ENCODE assay signal across 1 cellular context in the genomic region with DNA sequence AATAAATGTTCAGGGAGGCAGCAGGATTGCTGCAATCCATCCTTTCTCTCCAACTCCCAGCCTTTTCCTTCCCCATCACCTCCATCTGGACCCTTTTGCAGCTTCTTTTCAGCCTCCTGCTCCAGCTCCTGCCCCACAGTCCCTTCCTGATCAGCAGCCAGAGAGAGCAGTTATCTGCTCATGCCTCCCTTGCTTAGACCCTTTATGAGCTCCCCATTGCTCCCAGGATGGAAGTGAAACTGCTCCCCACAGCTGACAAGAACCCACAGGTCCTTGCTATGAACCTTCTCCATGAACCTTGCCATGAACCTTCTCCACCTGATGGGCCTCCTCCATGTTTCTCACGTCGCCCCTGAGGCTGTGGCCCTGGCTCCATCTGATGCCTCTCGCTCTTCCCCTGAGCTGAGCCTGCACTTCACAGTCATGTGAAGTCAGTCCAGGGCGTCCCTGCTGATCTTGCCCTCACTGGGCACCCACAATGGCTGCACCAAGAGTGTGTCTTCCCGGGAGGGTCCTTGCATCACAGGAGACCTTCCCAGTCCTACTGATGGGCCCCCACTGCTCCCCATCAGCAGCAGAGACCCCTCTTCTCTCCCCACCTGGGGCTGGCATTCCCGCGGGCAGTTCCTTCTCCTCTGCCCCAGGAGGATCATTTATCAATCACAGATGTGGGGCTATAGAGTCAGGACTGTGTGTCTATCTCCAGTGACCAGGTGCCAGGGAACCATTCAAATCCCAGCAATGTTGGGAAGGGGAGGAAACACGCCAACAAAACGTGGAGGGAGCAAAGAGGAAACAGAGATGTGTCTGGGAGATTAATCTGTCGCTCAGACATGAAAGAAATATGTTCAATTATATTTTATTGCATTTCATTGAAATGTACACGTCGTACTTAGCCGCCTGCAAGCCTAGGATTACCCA.
TF ChIP-seq lines count a peak whose summit lies in the region.

No MANE protein-coding gene starts in this region.

TF ChIP-seq in K562, 482 proteins besides CTCF, POLR2A, EP300 and RAD21 (continued from another document):
- TF ChIP-seq, protein P1, sequence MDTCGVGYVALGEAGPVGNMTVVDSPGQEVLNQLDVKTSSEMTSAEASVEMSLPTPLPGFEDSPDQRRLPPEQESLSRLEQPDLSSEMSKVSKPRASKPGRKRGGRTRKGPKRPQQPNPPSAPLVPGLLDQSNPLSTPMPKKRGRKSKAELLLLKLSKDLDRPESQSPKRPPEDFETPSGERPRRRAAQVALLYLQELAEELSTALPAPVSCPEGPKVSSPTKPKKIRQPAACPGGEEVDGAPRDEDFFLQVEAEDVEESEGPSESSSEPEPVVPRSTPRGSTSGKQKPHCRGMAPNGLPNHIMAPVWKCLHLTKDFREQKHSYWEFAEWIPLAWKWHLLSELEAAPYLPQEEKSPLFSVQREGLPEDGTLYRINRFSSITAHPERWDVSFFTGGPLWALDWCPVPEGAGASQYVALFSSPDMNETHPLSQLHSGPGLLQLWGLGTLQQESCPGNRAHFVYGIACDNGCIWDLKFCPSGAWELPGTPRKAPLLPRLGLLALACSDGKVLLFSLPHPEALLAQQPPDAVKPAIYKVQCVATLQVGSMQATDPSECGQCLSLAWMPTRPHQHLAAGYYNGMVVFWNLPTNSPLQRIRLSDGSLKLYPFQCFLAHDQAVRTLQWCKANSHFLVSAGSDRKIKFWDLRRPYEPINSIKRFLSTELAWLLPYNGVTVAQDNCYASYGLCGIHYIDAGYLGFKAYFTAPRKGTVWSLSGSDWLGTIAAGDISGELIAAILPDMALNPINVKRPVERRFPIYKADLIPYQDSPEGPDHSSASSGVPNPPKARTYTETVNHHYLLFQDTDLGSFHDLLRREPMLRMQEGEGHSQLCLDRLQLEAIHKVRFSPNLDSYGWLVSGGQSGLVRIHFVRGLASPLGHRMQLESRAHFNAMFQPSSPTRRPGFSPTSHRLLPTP (IDR thresholded peaks at IDR 0.05; ENCODE audit: borderline replicate concordance, extremely low read depth, insufficient read length): no peak
- TF ChIP-seq RFX7 (CRISPR knock-in tag; IDR thresholded peaks at IDR 0.05) (no peak), MYNN (IDR thresholded peaks at IDR 0.05) (no peak), MYNN (CRISPR knock-in tag; IDR thresholded peaks at IDR 0.05) (no peak), ELF4 (CRISPR knock-in tag; IDR thresholded peaks at IDR 0.05) (no peak), TOE1 (IDR thresholded peaks at IDR 0.05; ENCODE audit: borderline replicate concordance) (no peak), TOE1 (CRISPR knock-in tag; IDR thresholded peaks at IDR 0.05; ENCODE audit: borderline replicate concordance, low read depth) (no peak), RBM15 (IDR thresholded peaks at IDR 0.05; ENCODE audit: insufficient read depth, low read length) (no peak), ZNF431 (CRISPR knock-in tag; IDR thresholded peaks at IDR 0.05) (no peak), ZBTB17 (CRISPR knock-in tag; IDR thresholded peaks at IDR 0.05) (no peak)
- TF ChIP-seq, protein P2, sequence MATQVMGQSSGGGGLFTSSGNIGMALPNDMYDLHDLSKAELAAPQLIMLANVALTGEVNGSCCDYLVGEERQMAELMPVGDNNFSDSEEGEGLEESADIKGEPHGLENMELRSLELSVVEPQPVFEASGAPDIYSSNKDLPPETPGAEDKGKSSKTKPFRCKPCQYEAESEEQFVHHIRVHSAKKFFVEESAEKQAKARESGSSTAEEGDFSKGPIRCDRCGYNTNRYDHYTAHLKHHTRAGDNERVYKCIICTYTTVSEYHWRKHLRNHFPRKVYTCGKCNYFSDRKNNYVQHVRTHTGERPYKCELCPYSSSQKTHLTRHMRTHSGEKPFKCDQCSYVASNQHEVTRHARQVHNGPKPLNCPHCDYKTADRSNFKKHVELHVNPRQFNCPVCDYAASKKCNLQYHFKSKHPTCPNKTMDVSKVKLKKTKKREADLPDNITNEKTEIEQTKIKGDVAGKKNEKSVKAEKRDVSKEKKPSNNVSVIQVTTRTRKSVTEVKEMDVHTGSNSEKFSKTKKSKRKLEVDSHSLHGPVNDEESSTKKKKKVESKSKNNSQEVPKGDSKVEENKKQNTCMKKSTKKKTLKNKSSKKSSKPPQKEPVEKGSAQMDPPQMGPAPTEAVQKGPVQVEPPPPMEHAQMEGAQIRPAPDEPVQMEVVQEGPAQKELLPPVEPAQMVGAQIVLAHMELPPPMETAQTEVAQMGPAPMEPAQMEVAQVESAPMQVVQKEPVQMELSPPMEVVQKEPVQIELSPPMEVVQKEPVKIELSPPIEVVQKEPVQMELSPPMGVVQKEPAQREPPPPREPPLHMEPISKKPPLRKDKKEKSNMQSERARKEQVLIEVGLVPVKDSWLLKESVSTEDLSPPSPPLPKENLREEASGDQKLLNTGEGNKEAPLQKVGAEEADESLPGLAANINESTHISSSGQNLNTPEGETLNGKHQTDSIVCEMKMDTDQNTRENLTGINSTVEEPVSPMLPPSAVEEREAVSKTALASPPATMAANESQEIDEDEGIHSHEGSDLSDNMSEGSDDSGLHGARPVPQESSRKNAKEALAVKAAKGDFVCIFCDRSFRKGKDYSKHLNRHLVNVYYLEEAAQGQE (CRISPR knock-in tag; IDR thresholded peaks at IDR 0.05; ENCODE audit: low read depth): no peak
- TF ChIP-seq, protein P3, sequence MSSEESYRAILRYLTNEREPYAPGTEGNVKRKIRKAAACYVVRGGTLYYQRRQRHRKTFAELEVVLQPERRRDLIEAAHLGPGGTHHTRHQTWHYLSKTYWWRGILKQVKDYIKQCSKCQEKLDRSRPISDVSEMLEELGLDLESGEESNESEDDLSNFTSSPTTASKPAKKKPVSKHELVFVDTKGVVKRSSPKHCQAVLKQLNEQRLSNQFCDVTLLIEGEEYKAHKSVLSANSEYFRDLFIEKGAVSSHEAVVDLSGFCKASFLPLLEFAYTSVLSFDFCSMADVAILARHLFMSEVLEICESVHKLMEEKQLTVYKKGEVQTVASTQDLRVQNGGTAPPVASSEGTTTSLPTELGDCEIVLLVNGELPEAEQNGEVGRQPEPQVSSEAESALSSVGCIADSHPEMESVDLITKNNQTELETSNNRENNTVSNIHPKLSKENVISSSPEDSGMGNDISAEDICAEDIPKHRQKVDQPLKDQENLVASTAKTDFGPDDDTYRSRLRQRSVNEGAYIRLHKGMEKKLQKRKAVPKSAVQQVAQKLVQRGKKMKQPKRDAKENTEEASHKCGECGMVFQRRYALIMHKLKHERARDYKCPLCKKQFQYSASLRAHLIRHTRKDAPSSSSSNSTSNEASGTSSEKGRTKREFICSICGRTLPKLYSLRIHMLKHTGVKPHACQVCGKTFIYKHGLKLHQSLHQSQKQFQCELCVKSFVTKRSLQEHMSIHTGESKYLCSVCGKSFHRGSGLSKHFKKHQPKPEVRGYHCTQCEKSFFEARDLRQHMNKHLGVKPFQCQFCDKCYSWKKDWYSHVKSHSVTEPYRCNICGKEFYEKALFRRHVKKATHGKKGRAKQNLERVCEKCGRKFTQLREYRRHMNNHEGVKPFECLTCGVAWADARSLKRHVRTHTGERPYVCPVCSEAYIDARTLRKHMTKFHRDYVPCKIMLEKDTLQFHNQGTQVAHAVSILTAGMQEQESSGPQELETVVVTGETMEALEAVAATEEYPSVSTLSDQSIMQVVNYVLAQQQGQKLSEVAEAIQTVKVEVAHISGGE (CRISPR knock-in tag; IDR thresholded peaks at IDR 0.05): no peak
